ENCODE assay signal across 13 cellular contexts in genomic region chr3:171283248-171284222, GRCh38.
A peak's percentile ranks its signal among the peaks of the same experiment; 100 is the strongest.
DNase-seq lines count a peak whose midpoint lies in the region; ATAC-seq and TF ChIP-seq lines count a peak whose summit lies in the region.
"Had no signal": no experiment of that assay in that cellular context is flagged by ENCODE, and none has a peak within 500 bp of the region (broad histone marks: within the 10 kb centered on the region; RNA-seq: fewer than 3 reads in every experiment).

No MANE protein-coding gene starts in this region.

- no peak overlapping the region for H3K9ac ChIP-seq in rectal smooth muscle tissue (ENCODE audit: low read length)
- H3K9ac ChIP-seq: BLaER1 had no signal

- H3K36me3 ChIP-seq in SJCRH30: no peaks in the 10 kb centered on the region
- no peaks in the 10 kb centered on the region for H3K36me3 ChIP-seq in rectal smooth muscle tissue (ENCODE audit: control insufficient read depth, insufficient read depth, low read length)
- H3K36me3 ChIP-seq: BLaER1 had no signal

- peak overlapping the region; percentile 11; the same call in 1 of the 2 replicates for H3K4me3 ChIP-seq in GM08714 (ENCODE audit: low read length)
- H3K4me3 ChIP-seq in SJCRH30: no peak overlapping the region
- no peak overlapping the region for H3K4me3 ChIP-seq in fibroblast of the aortic adventitia (ENCODE audit: low read depth, low read length)
- H3K4me3 ChIP-seq in rectal smooth muscle tissue (ENCODE audit: low read length): no peak overlapping the region
- H3K4me3 ChIP-seq: BLaER1, PC-9 had no signal

- no peak for DNase-seq in SJCRH30
- DNase-seq in fibroblast of the aortic adventitia (ENCODE audit: low read depth): peak; percentile 74
- no peak for DNase-seq in Kasumi-1 (lab: John Stamatoyannopoulos, UW)
- no peak for DNase-seq in activated CD8-positive, alpha-beta T cell treated with anti-CD3 and anti-CD28 coated beads, Interleukin-2, amount 10 ng/mL, durations not matched to agents 7 days and 5 days
- DNase-seq in T-cell: no peak
- DNase-seq: activated effector memory CD4-positive, alpha-beta T cell treated with anti-CD3 and anti-CD28 coated beads, Interleukin-2, amount 50 U/mL, for 16 hours; NCI-H2029 treated with DMSO at 0.1 percent for 48 hours had no signal

- H3K9me3 ChIP-seq in SJCRH30 (replicated peaks): no peaks in the 10 kb centered on the region
- H3K9me3 ChIP-seq: BLaER1 had no signal

- H3K27me3 ChIP-seq in SJCRH30: no peaks in the 10 kb centered on the region
- H3K27me3 ChIP-seq in rectal smooth muscle tissue (ENCODE audit: control insufficient read depth, insufficient read depth, low read length): no peaks in the 10 kb centered on the region
- H3K27me3 ChIP-seq: BLaER1 had no signal

- H3K27ac Mint-ChIP-seq in activated CD8-positive, alpha-beta T cell treated with anti-CD3 and anti-CD28 coated beads, Interleukin-2, amount 10 ng/mL, durations not matched to agents 7 days and 5 days: no peak overlapping the region
- no peak overlapping the region for H3K27ac Mint-ChIP-seq in T-cell
- H3K27ac Mint-ChIP-seq: type B pancreatic cell had no signal

- H3K9me3 Mint-ChIP-seq in activated CD8-positive, alpha-beta T cell treated with anti-CD3 and anti-CD28 coated beads, Interleukin-2, amount 10 ng/mL, durations not matched to agents 7 days and 5 days (ENCODE audit: insufficient read depth): peaks cover 15% of the 10 kb centered on the region
- H3K9me3 Mint-ChIP-seq in T-cell: no peaks in the 10 kb centered on the region
- H3K9me3 Mint-ChIP-seq: type B pancreatic cell had no signal

- ATAC-seq in GM19452 (IDR thresholded peaks at IDR 0.05; ENCODE audit: unreplicated experiment) (no peak), T-cell (replicated peaks in 1 of 4) (no peak)
- no peak for ATAC-seq in activated CD8-positive, alpha-beta T cell treated with anti-CD3 and anti-CD28 coated beads, Interleukin-2, amount 10 ng/mL, durations not matched to agents 7 days and 5 days

- peaks cover 9% of the 10 kb centered on the region for H3K4me1 ChIP-seq in SJCRH30
- peaks cover 27% of the 10 kb centered on the region for H3K4me1 ChIP-seq in rectal smooth muscle tissue (ENCODE audit: control insufficient read depth, insufficient read depth, low read length)
- H3K4me1 ChIP-seq: BLaER1 had no signal

- H3K27me3 Mint-ChIP-seq in activated CD8-positive, alpha-beta T cell treated with anti-CD3 and anti-CD28 coated beads, Interleukin-2, amount 10 ng/mL, durations not matched to agents 7 days and 5 days (ENCODE audit: low read depth): no peaks in the 10 kb centered on the region
- H3K27me3 Mint-ChIP-seq in T-cell: no peaks in the 10 kb centered on the region

- H3K4me3 Mint-ChIP-seq in activated CD8-positive, alpha-beta T cell treated with anti-CD3 and anti-CD28 coated beads, Interleukin-2, amount 10 ng/mL, durations not matched to agents 7 days and 5 days: no peak overlapping the region
- peak overlapping the region in 1 of 3 donors; percentile 8 for H3K4me3 Mint-ChIP-seq in T-cell
- H3K4me3 Mint-ChIP-seq: type B pancreatic cell had no signal

- H3K27ac ChIP-seq in SJCRH30 (peak overlapping the region; percentile 57), rectal smooth muscle tissue (ENCODE audit: low read depth, low read length) (peak overlapping the region; percentile 57)
- H3K27ac ChIP-seq: BLaER1, PC-9 had no signal

- peaks cover 11% of the 10 kb centered on the region for H3K36me3 Mint-ChIP-seq in activated CD8-positive, alpha-beta T cell treated with anti-CD3 and anti-CD28 coated beads, Interleukin-2, amount 10 ng/mL, durations not matched to agents 7 days and 5 days (ENCODE audit: low read depth)
- peaks cover 12% of the 10 kb centered on the region for H3K36me3 Mint-ChIP-seq in T-cell
- H3K36me3 Mint-ChIP-seq: type B pancreatic cell had no signal

- CTCF ChIA-PET in activated CD8-positive, alpha-beta T cell treated with anti-CD3 and anti-CD28 coated beads, Interleukin-2, amount 10 ng/mL, durations not matched to agents 7 days and 5 days (lab: Charles Lee): interaction anchor here (1.2 kb wide), 1 partner anchor 14 kb away, joined by 4 read pairs; no protein-coding TSS in a partner anchor
- CTCF ChIA-PET in T-cell (lab: Charles Lee): no interaction called here

- peaks cover 44% of the 10 kb centered on the region for H3K4me1 Mint-ChIP-seq in activated CD8-positive, alpha-beta T cell treated with anti-CD3 and anti-CD28 coated beads, Interleukin-2, amount 10 ng/mL, durations not matched to agents 7 days and 5 days (ENCODE audit: low read depth)
- peaks cover 75 to 79% (median 77%) of the 10 kb centered on the region in 3 donors for H3K4me1 Mint-ChIP-seq in T-cell

- TF ChIP-seq CTCF in fibroblast of the aortic adventitia (IDR thresholded peaks at IDR 0.05; ENCODE audit: insufficient read depth, low read length): no peak

- POLR2A ChIA-PET in activated CD8-positive, alpha-beta T cell treated with anti-CD3 and anti-CD28 coated beads, Interleukin-2, amount 10 ng/mL, durations not matched to agents 7 days and 5 days (lab: Charles Lee): no interaction called here
- POLR2A ChIA-PET in T-cell (lab: Charles Lee): no interaction called here
